30 cellular contexts compared by ENCODE assay signal in the genomic region with DNA sequence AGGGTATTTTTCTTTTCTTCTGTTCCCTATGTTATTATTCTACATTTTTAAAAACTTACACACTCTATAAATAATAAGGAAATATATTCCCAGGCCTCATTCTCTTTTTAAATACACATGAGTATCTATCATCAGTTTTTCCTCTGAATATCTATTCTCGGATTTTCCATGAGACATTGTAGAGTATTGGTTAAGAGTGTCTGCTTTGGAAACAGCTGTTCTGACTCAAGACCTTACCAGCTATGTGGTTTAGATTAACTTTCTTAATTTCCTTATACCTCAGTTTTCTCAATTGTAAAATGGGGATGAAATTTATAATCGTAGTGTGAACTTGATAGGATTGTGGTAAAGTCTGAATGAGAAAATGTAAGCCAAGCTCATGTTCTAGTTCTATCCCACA.
DNase-seq lines count a peak whose midpoint lies in the region; ATAC-seq, FAIRE-seq and TF ChIP-seq lines count a peak whose summit lies in the region.
"Had no signal": no experiment of that assay in that cellular context is flagged by ENCODE, and none has a peak within 500 bp of the region (broad histone marks: within the 10 kb centered on the region; RNA-seq: fewer than 3 reads in every experiment).

No MANE protein-coding gene starts in this region.

- peaks cover 3% of the 10 kb centered on the region for H3K27me3 Mint-ChIP-seq in nephron progenitor cell (ENCODE audit: low read depth, poor library complexity)
- H3K27me3 Mint-ChIP-seq: stimulated activated memory B cell treated with anti-CD40 and anti-IgM and Interleukin-4, amounts not matched to agents 10 μg/mL and 1 μg/mL and 100 μg/mL, for 72 hours had no signal

- H3K9me3 Mint-ChIP-seq in nephron progenitor cell = peaks cover 9% of the 10 kb centered on the region
- H3K9me3 Mint-ChIP-seq: activated CD4-positive, alpha-beta memory T cell treated with anti-CD3 and anti-CD28 coated beads, Interleukin-2, amount 10 ng/mL, durations not matched to agents 7 days and 5 days had no signal

- TF ChIP-seq CTCF in fibroblast of lung (conservative IDR thresholded peaks at IDR 0.05 in 1 of 2, IDR thresholded peaks at IDR 0.05 in 1 of 2; ENCODE audit: low read depth in 1 of 2, low read length in 2 of 2) (no peak), nephron progenitor cell (IDR thresholded peaks at IDR 0.05) (no peak)

- H3K4me1 Mint-ChIP-seq in nephron progenitor cell = peaks cover 34% of the 10 kb centered on the region
- H3K4me1 Mint-ChIP-seq: activated CD4-positive, alpha-beta memory T cell treated with anti-CD3 and anti-CD28 coated beads, Interleukin-2, amount 10 ng/mL, durations not matched to agents 7 days and 5 days; activated naive CD8-positive, alpha-beta T cell treated with anti-CD3 and anti-CD28 coated beads, Interleukin-2, amount 10 ng/mL, durations not matched to agents 7 days and 5 days; stimulated activated memory B cell treated with anti-CD40 and anti-IgM and Interleukin-4, amounts not matched to agents 10 μg/mL and 1 μg/mL and 100 μg/mL, for 72 hours had no signal

- H3K9me3 ChIP-seq in SK-N-MC (ENCODE audit: low read depth, low read length) (no peaks in the 10 kb centered on the region), fibroblast of lung (ENCODE audit: control insufficient read depth, insufficient read depth, low read depth, low read length) (no peaks in the 10 kb centered on the region)
- H3K9me3 ChIP-seq: esophagus muscularis mucosa, tibial artery had no signal

- H3K4me2 ChIP-seq in fibroblast of lung (ENCODE audit: extremely low read depth, insufficient read depth, low read length) = no peak overlapping the region
- H3K4me2 ChIP-seq: BLaER1 treated with 17β-estradiol and CSF1 and Interleukin-3, amounts not matched to agents 10 nM and 100 nM had no signal

- ATAC-seq in HG02763 (IDR thresholded peaks at IDR 0.05; ENCODE audit: unreplicated experiment) (no peak), HG02571 (IDR thresholded peaks at IDR 0.05; ENCODE audit: unreplicated experiment) (no peak)
- ATAC-seq: HepG2; stimulated activated memory B cell treated with anti-CD40 and anti-IgM and Interleukin-4, amounts not matched to agents 10 μg/mL and 1 μg/mL and 100 μg/mL, for 72 hours had no signal

- H3K4me1 ChIP-seq in fibroblast of lung (ENCODE audit: control insufficient read depth, extremely low read depth, insufficient read depth, low read length) = no peaks in the 10 kb centered on the region

- H3K27ac ChIP-seq in SK-N-MC (peak overlapping the region; percentile 7; the same call in 1 of the 2 replicates), fibroblast of lung (ENCODE audit: insufficient read depth, low read length) (no peak overlapping the region)
- H3K27ac ChIP-seq: BLaER1 treated with 17β-estradiol and CSF1 and Interleukin-3, amounts not matched to agents 10 nM and 100 nM; esophagus muscularis mucosa; tibial artery had no signal

- H3K9ac ChIP-seq in SK-N-MC (ENCODE audit: insufficient read length) (no peak overlapping the region), fibroblast of lung (ENCODE audit: insufficient read depth, low read length) (no peak overlapping the region)
- H3K9ac ChIP-seq: BLaER1 treated with 17β-estradiol and CSF1 and Interleukin-3, amounts not matched to agents 10 nM and 100 nM had no signal

- no peaks in the 10 kb centered on the region for H3K79me2 ChIP-seq in fibroblast of lung (ENCODE audit: control insufficient read depth, insufficient read depth, low read length)

- no peaks in the 10 kb centered on the region for H3K36me3 ChIP-seq in SK-N-MC (ENCODE audit: insufficient read depth, low read length)
- no peaks in the 10 kb centered on the region for H3K36me3 ChIP-seq in fibroblast of lung (ENCODE audit: control insufficient read depth, insufficient read depth, low read length)
- H3K36me3 ChIP-seq: BLaER1 treated with 17β-estradiol and CSF1 and Interleukin-3, amounts not matched to agents 10 nM and 100 nM; esophagus muscularis mucosa; tibial artery had no signal

- no peak overlapping the region for H2AFZ ChIP-seq in fibroblast of lung (ENCODE audit: low read length)

- DNase-seq in SK-N-MC (ENCODE audit: low read depth, low spot score) (no peak), fibroblast of lung (ENCODE audit: low read depth in 2 of 2) (peak; percentile 46 to 51), nephron progenitor cell (no peak), HK-2 (ENCODE audit: unreplicated experiment) (no peak), erythroblast (lab: John Stamatoyannopoulos, UW) (no peak)
- DNase-seq: activated CD4-positive, alpha-beta memory T cell treated with anti-CD3 and anti-CD28 coated beads, Interleukin-2, amount 10 ng/mL, durations not matched to agents 7 days and 5 days; activated CD4-positive, CD25-positive, alpha-beta regulatory T cell treated with anti-CD3 and anti-CD28 coated beads, Interleukin-2, amount 50 U/mL, for 72 hours; activated naive CD8-positive, alpha-beta T cell treated with anti-CD3 and anti-CD28 coated beads, Interleukin-2, amount 10 ng/mL, durations not matched to agents 7 days and 5 days; COR-L47; DMS79; left cardiac atrium; mammary epithelial cell; NCI-H1092 treated with DMSO at 0.1 percent for 48 hours; NCI-H2081; NCI-H345; nucleus accumbens; OCI-M1; Right ventricle myocardium superior; small intestine; stimulated activated CD4-positive, alpha-beta T cell treated with anti-CD3 and anti-CD28 coated beads, Interleukin-2, amount 100 ng/mL, for 48 hours; tibial artery had no signal

- H3K36me3 Mint-ChIP-seq in nephron progenitor cell (ENCODE audit: low read depth) = peaks cover 10% of the 10 kb centered on the region
- H3K36me3 Mint-ChIP-seq: activated naive CD8-positive, alpha-beta T cell treated with anti-CD3 and anti-CD28 coated beads, Interleukin-2, amount 10 ng/mL, durations not matched to agents 7 days and 5 days; brain; stimulated activated memory B cell treated with anti-CD40 and anti-IgM and Interleukin-4, amounts not matched to agents 10 μg/mL and 1 μg/mL and 100 μg/mL, for 72 hours had no signal

- H3K27me3 ChIP-seq in fibroblast of lung (ENCODE audit: control insufficient read depth, insufficient read depth, low read length) = no peaks in the 10 kb centered on the region
- H3K27me3 ChIP-seq: BLaER1 treated with 17β-estradiol and CSF1 and Interleukin-3, amounts not matched to agents 10 nM and 100 nM; esophagus muscularis mucosa; tibial artery had no signal

- FAIRE-seq in G401.6 (lab: Jason Lieb, UNC) = peak; percentile 71
- FAIRE-seq: colon, HepG2, small intestine had no signal

- no peak for TF ChIP-seq POLR2A in erythroblast (IDR thresholded peaks at IDR 0.05; ENCODE audit: low read length)

- no peaks in the 10 kb centered on the region for H4K20me1 ChIP-seq in fibroblast of lung (ENCODE audit: control insufficient read depth, extremely low read depth, insufficient read depth, low read length)
- H4K20me1 ChIP-seq: BLaER1 treated with 17β-estradiol and CSF1 and Interleukin-3, amounts not matched to agents 10 nM and 100 nM had no signal

- H3K27ac Mint-ChIP-seq in nephron progenitor cell = peak overlapping the region; percentile 89
- H3K27ac Mint-ChIP-seq: activated CD4-positive, alpha-beta memory T cell treated with anti-CD3 and anti-CD28 coated beads, Interleukin-2, amount 10 ng/mL, durations not matched to agents 7 days and 5 days; activated naive CD8-positive, alpha-beta T cell treated with anti-CD3 and anti-CD28 coated beads, Interleukin-2, amount 10 ng/mL, durations not matched to agents 7 days and 5 days; brain; stimulated activated memory B cell treated with anti-CD40 and anti-IgM and Interleukin-4, amounts not matched to agents 10 μg/mL and 1 μg/mL and 100 μg/mL, for 72 hours had no signal

- H3K4me3 Mint-ChIP-seq in nephron progenitor cell = no peak overlapping the region
- H3K4me3 Mint-ChIP-seq: activated CD4-positive, alpha-beta memory T cell treated with anti-CD3 and anti-CD28 coated beads, Interleukin-2, amount 10 ng/mL, durations not matched to agents 7 days and 5 days; activated naive CD8-positive, alpha-beta T cell treated with anti-CD3 and anti-CD28 coated beads, Interleukin-2, amount 10 ng/mL, durations not matched to agents 7 days and 5 days; brain; stimulated activated memory B cell treated with anti-CD40 and anti-IgM and Interleukin-4, amounts not matched to agents 10 μg/mL and 1 μg/mL and 100 μg/mL, for 72 hours had no signal

- H3K4me3 ChIP-seq in SK-N-MC (no peak overlapping the region), fibroblast of lung (replicated peaks in 1 of 4; ENCODE audit: control extremely low read depth in 1 of 4, insufficient read depth in 1 of 4, low read depth in 3 of 4, low read length in 4 of 4) (no peak overlapping the region)
- H3K4me3 ChIP-seq: BLaER1 treated with 17β-estradiol and CSF1 and Interleukin-3, amounts not matched to agents 10 nM and 100 nM; esophagus muscularis mucosa; tibial artery had no signal

Comparison
In these comparisons a context has a peak if more than half of its experiments do, and no peak if none do; other contexts are left out.
1. DNase-seq: peak in fibroblast of lung (2 of 2); none in SK-N-MC (single experiment), nephron progenitor cell (single experiment), HK-2 (single experiment) and erythroblast (0 of 2).